ENCODE assay signal across 18 cellular contexts in the genomic region with DNA sequence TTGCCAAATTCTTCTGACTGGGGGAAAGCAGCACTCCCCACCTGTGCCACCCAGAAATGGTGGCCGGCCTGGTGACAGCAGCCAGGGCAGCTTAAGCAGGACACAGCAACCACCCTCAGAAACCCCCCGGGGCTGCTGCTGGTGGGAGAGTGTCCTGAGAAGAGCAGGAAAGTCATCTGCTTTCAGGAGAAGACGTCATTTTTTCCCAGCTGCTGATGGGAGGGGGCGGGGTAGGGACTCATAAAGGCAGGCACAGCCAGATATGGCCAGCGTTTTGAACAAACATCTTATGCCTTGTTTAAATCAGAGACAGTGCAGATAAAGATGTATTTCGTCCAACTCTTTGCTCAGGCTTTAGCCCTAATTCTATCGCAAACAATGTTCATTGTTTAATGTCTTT.
A peak's percentile ranks its signal among the peaks of the same experiment; 100 is the strongest.
DNase-seq lines count a peak whose midpoint lies in the region; ATAC-seq and TF ChIP-seq lines count a peak whose summit lies in the region.
"Had no signal": no experiment of that assay in that cellular context is flagged by ENCODE, and none has a peak within 500 bp of the region (broad histone marks: within the 10 kb centered on the region; RNA-seq: fewer than 3 reads in every experiment).

No MANE protein-coding gene starts in this region.

- no peaks in the 10 kb centered on the region for H3K79me2 ChIP-seq in parathyroid adenoma

- peak; percentile 10 to 69 for DNase-seq in dermis microvascular lymphatic vessel endothelial cell (ENCODE audit: low read depth in 2 of 2)
- DNase-seq in right atrium auricular region (ENCODE audit: low spot score) = no peak
- peak; percentile 50 for DNase-seq in testis
- no peak for DNase-seq in activated CD4-positive, alpha-beta T cell treated with anti-CD3 and anti-CD28 coated beads, Interleukin-2, amount 50 U/mL, for 48 hours
- no peak for DNase-seq in omental fat pad (ENCODE audit: low spot score)
- DNase-seq in tibial nerve (ENCODE audit: low spot score in 2 of 2) = no peak
- DNase-seq: activated CD8-positive, alpha-beta memory T cell treated with anti-CD3 and anti-CD28 coated beads, Interleukin-2, amount 50 U/mL, for 4 hours; activated gamma-delta T cell treated with Interleukin-2 at 50 U/mL for 16 hours; DMS153; midbrain; NCI-H1436 treated with DMSO at 0.1 percent for 48 hours; NCI-H226; stimulated activated CD4-positive, alpha-beta T cell treated with anti-CD3 and anti-CD28 coated beads, Interleukin-12 subunit alpha, Interleukin-12 subunit beta, amount 100 ng/mL, for 4 hours had no signal

- H3K9ac ChIP-seq in parathyroid adenoma = no peak overlapping the region
- H3K9ac ChIP-seq: KMS-11 had no signal

- no peak for TF ChIP-seq CTCF in right atrium auricular region (IDR thresholded peaks at IDR 0.05)
- no peak for TF ChIP-seq CTCF in parathyroid adenoma (IDR thresholded peaks at IDR 0.05)
- TF ChIP-seq CTCF in testis (IDR thresholded peaks at IDR 0.05) = no peak
- no peak for TF ChIP-seq CTCF in omental fat pad (IDR thresholded peaks at IDR 0.05)
- no peak for TF ChIP-seq CTCF in tibial nerve (IDR thresholded peaks at IDR 0.05)

- TF ChIP-seq EP300 in tibial nerve (IDR thresholded peaks at IDR 0.05) = no peak

- ATAC-seq in omental fat pad (ENCODE audit: low FRiP score) (no peak), HG02970 (IDR thresholded peaks at IDR 0.05; ENCODE audit: low FRiP score, unreplicated experiment) (no peak)
- ATAC-seq: activated CD4-positive, CD25-positive, alpha-beta regulatory T cell treated with anti-CD3 and anti-CD28 coated beads, Interleukin-2, amount 50 U/mL, for 24 hours had no signal

- intact Hi-C loops in testis (cut with DNase I; ENCODE audit: low total_unique reads) = no loop called here

- H3K4me1 ChIP-seq in right atrium auricular region (peaks cover 0 to 32% of the 10 kb centered on the region in 2 donors), parathyroid adenoma (no peaks in the 10 kb centered on the region), testis (peaks cover 7% of the 10 kb centered on the region), tibial nerve (no peaks in the 10 kb centered on the region)

- H3K27me3 ChIP-seq in right atrium auricular region = no peaks in the 10 kb centered on the region
- no peaks in the 10 kb centered on the region for H3K27me3 ChIP-seq in parathyroid adenoma (ENCODE audit: control insufficient read depth, insufficient read depth, low read length)
- no peaks in the 10 kb centered on the region for H3K27me3 ChIP-seq in testis
- no peaks in the 10 kb centered on the region for H3K27me3 ChIP-seq in tibial nerve

- H3K27ac ChIP-seq in right atrium auricular region (peak overlapping the region; percentile 53 to 77), parathyroid adenoma (peak overlapping the region; percentile 55), testis (peak overlapping the region; percentile 31 to 75), tibial nerve (peak overlapping the region in 2 of 4 donors; percentile 13 to 15)
- H3K27ac ChIP-seq: HL-60, KMS-11 had no signal

- H2AFZ ChIP-seq in parathyroid adenoma = no peak overlapping the region

- H3K9me3 ChIP-seq in right atrium auricular region (no peaks in the 10 kb centered on the region), parathyroid adenoma (ENCODE audit: control insufficient read depth, low read length) (no peaks in the 10 kb centered on the region), testis (no peaks in the 10 kb centered on the region), tibial nerve (peaks cover 0 to 3% (median 0%) of the 10 kb centered on the region in 4 donors)

- H3K4me3 ChIP-seq in right atrium auricular region = no peak overlapping the region
- H3K4me3 ChIP-seq in parathyroid adenoma (ENCODE audit: low read depth, low read length) = no peak overlapping the region
- H3K4me3 ChIP-seq in testis = no peak overlapping the region
- no peak overlapping the region for H3K4me3 ChIP-seq in tibial nerve

- H3K36me3 ChIP-seq in right atrium auricular region = no peaks in the 10 kb centered on the region
- H3K36me3 ChIP-seq in parathyroid adenoma (ENCODE audit: control insufficient read depth, insufficient read depth, low read length) = no peaks in the 10 kb centered on the region
- H3K36me3 ChIP-seq in testis (ENCODE audit: low read depth, missing control alignments) = no peaks in the 10 kb centered on the region
- H3K36me3 ChIP-seq in tibial nerve = no peaks in the 10 kb centered on the region

- H3K4me2 ChIP-seq in parathyroid adenoma (ENCODE audit: low read length) = no peak overlapping the region
- H3K4me2 ChIP-seq: KMS-11 had no signal

- 30 to 39% methylated on average over 7 of the region's 7 CpGs for WGBS in testis, 2 donors
- WGBS in tibial nerve, 2 donors = 43 to 48% methylated on average over 7 of the region's 7 CpGs

- TF ChIP-seq POLR2A in testis (IDR thresholded peaks at IDR 0.05) = no peak
- no peak for TF ChIP-seq POLR2A in tibial nerve (IDR thresholded peaks at IDR 0.05)

Comparison
In these comparisons a context has a peak if more than half of its experiments do, and no peak if none do; other contexts are left out.
1. DNase-seq: peak in dermis microvascular lymphatic vessel endothelial cell (2 of 2) and testis (single experiment); none in right atrium auricular region (single experiment), activated CD4-positive, alpha-beta T cell treated with anti-CD3 and anti-CD28 coated beads, Interleukin-2, amount 50 U/mL, for 48 hours (0 of 2), omental fat pad (single experiment) and tibial nerve (0 of 2).